In the genomic region with DNA sequence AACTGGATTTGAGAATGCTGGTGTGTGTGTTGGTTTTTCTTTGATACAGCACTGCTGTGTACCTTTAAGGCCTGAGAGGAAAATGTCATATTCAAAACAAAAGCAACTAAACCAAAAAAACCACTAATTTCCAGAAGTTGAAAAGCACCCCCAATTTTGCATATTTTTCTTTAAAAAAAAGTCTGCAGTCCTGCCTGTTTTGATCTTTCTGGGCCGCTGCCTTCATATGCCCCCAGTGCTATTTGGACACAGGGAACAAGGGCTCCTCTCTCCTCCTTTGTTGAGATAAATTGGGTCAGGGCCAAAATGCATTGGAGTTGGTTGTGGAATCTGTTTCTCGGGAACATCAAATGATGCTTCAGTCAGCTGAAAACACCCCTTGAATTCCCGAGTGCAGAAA, we compare ENCODE assay signal across 11 cellular contexts. TPM values are rescaled to one million over a fixed set of nuclear protein-coding genes. Genes with fewer than 3 reads are reported as not detected.
DNase-seq lines count a peak whose midpoint lies in the region; ATAC-seq lines count a peak whose summit lies in the region.
"Had no signal": no experiment of that assay in that cellular context is flagged by ENCODE, and none has a peak within 500 bp of the region (broad histone marks: within the 10 kb centered on the region; RNA-seq: fewer than 3 reads in every experiment).

No MANE protein-coding gene starts in this region.

- intact Hi-C loops in Right ventricle myocardium superior (cut with DNase I), result no loop called here

- ATAC-seq in GM18868 (IDR thresholded peaks at IDR 0.05; ENCODE audit: unreplicated experiment) (peak; percentile 64), GM21723 (IDR thresholded peaks at IDR 0.05; ENCODE audit: unreplicated experiment) (peak; percentile 78), HG03460 (IDR thresholded peaks at IDR 0.05; ENCODE audit: unreplicated experiment) (peak; percentile 64), Right ventricle myocardium superior (ENCODE audit: poor library complexity) (no peak), HG02970 (IDR thresholded peaks at IDR 0.05; ENCODE audit: low FRiP score, unreplicated experiment) (no peak)

- DNase-seq in midbrain (lab: John Stamatoyannopoulos, UW), result peak; percentile 81
- no peak for DNase-seq in Right ventricle myocardium superior
- DNase-seq in NCI-H2029 (lab: John Stamatoyannopoulos, UW), result no peak
- DNase-seq in COLO668 (lab: John Stamatoyannopoulos, UW; ENCODE audit: unreplicated experiment), result no peak
- DNase-seq: EL, NCI-H187, SW 1271 had no signal

RNA-seq across cellular contexts. Expression of a gene that starts 26.9 kb away (rescaled TPM):
- total RNA-seq in Right ventricle myocardium superior, result 22.9 TPM

Comparison
In these comparisons a context has a peak if more than half of its experiments do, and no peak if none do; other contexts are left out.
1. ATAC-seq: peak in GM18868 (single experiment), GM21723 (single experiment) and HG03460 (single experiment); none in Right ventricle myocardium superior (single experiment) and HG02970 (single experiment).